14 cellular contexts compared by ENCODE assay signal in genomic region chr3:52150860-52151259, GRCh38. TPM values are rescaled to one million over a fixed set of nuclear protein-coding genes. Genes with fewer than 3 reads are reported as not detected.
DNase-seq lines count a peak whose midpoint lies in the region; ATAC-seq and TF ChIP-seq lines count a peak whose summit lies in the region.
"Had no signal": no experiment of that assay in that cellular context is flagged by ENCODE, and none has a peak within 500 bp of the region (broad histone marks: within the 10 kb centered on the region; RNA-seq: fewer than 3 reads in every experiment).

No MANE protein-coding gene starts in this region.

- peaks cover 6 to 27% (median 18%) of the 10 kb centered on the region in 6 donors for H3K4me1 ChIP-seq in spleen

- H3K27me3 Mint-ChIP-seq in natural killer cell treated with Interleukin-12 subunit alpha and Interleukin-12 subunit beta and Interleukin-15 and Interleukin-18, amount 100 ng/mL, for 72 hours = no peaks in the 10 kb centered on the region
- no peaks in the 10 kb centered on the region for H3K27me3 Mint-ChIP-seq in natural killer cell (ENCODE audit: low read depth in 2 of 2)
- H3K27me3 Mint-ChIP-seq: CD4-positive, CD25-positive, alpha-beta regulatory T cell; CD8-positive, alpha-beta memory T cell had no signal

- no peak for ATAC-seq in natural killer cell treated with Interleukin-12 subunit alpha and Interleukin-12 subunit beta and Interleukin-15 and Interleukin-18, amount 100 ng/mL, for 72 hours
- no peak for ATAC-seq in natural killer cell
- no peak for ATAC-seq in HG02798 (IDR thresholded peaks at IDR 0.05; ENCODE audit: poor library complexity, unreplicated experiment)

- no peak overlapping the region for H3K27ac Mint-ChIP-seq in natural killer cell treated with Interleukin-12 subunit alpha and Interleukin-12 subunit beta and Interleukin-15 and Interleukin-18, amount 100 ng/mL, for 72 hours
- H3K27ac Mint-ChIP-seq in natural killer cell = no peak overlapping the region
- H3K27ac Mint-ChIP-seq: CD4-positive, CD25-positive, alpha-beta regulatory T cell; CD8-positive, alpha-beta memory T cell; H9 had no signal

- no peaks in the 10 kb centered on the region for H3K9me3 ChIP-seq in spleen
- H3K9me3 ChIP-seq: BLaER1 treated with 17β-estradiol and CSF1 and Interleukin-3, amounts not matched to agents 10 nM and 100 nM; Caco-2 had no signal

- H3K27ac ChIP-seq in spleen (no peak overlapping the region), substantia nigra (ENCODE audit: low read depth, low read length, poor library complexity, severe bottlenecking) (no peak overlapping the region)
- H3K27ac ChIP-seq: HL-60 had no signal

- no peaks in the 10 kb centered on the region for H3K9me3 Mint-ChIP-seq in natural killer cell treated with Interleukin-12 subunit alpha and Interleukin-12 subunit beta and Interleukin-15 and Interleukin-18, amount 100 ng/mL, for 72 hours
- H3K9me3 Mint-ChIP-seq in natural killer cell = no peaks in the 10 kb centered on the region
- H3K9me3 Mint-ChIP-seq: CD4-positive, CD25-positive, alpha-beta regulatory T cell; CD8-positive, alpha-beta memory T cell; H9 had no signal

- no peaks in the 10 kb centered on the region for H3K27me3 ChIP-seq in spleen (replicated peaks in 1 of 7)
- H3K27me3 ChIP-seq: BLaER1 treated with 17β-estradiol and CSF1 and Interleukin-3, amounts not matched to agents 10 nM and 100 nM had no signal

- peak; percentile 22 for DNase-seq in natural killer cell treated with Interleukin-12 subunit alpha and Interleukin-12 subunit beta and Interleukin-15 and Interleukin-18, amount 100 ng/mL, for 72 hours (ENCODE audit: low spot score)
- DNase-seq in natural killer cell (no peak), islet precursor cell (peak; percentile 32), spleen (peak; percentile 32), NCI-H2196 (lab: John Stamatoyannopoulos, UW; ENCODE audit: unreplicated experiment) (no peak), substantia nigra (lab: John Stamatoyannopoulos, UW) (no peak)
- DNase-seq: 8988T; Caco-2; CD4-positive, CD25-positive, alpha-beta regulatory T cell; CD8-positive, alpha-beta memory T cell; H9 had no signal

- intact Hi-C loops in natural killer cell (cut with micrococcal nuclease) = no loop called here
- intact Hi-C loops in spleen (cut with DNase I; ENCODE audit: low total_unique reads) = no loop called here

- no peak overlapping the region for H3K4me3 Mint-ChIP-seq in natural killer cell treated with Interleukin-12 subunit alpha and Interleukin-12 subunit beta and Interleukin-15 and Interleukin-18, amount 100 ng/mL, for 72 hours
- H3K4me3 Mint-ChIP-seq in natural killer cell = no peak overlapping the region
- H3K4me3 Mint-ChIP-seq: CD8-positive, alpha-beta memory T cell; H9 had no signal

- no peak for TF ChIP-seq POLR2A in spleen (IDR thresholded peaks at IDR 0.05)

- H3K36me3 ChIP-seq in spleen = peaks cover 0 to 41% (median 0%) of the 10 kb centered on the region in 6 donors

- H3K4me1 Mint-ChIP-seq in natural killer cell treated with Interleukin-12 subunit alpha and Interleukin-12 subunit beta and Interleukin-15 and Interleukin-18, amount 100 ng/mL, for 72 hours (ENCODE audit: low read depth in 2 of 2) = peaks cover 11 to 12% of the 10 kb centered on the region in 2 donors
- peaks cover 10 to 14% of the 10 kb centered on the region in 2 donors for H3K4me1 Mint-ChIP-seq in natural killer cell

- WGBS in spleen, 5 donors = 86 to 98% (median 91%) methylated on average over 4 of the region's 4 CpGs

- no peaks in the 10 kb centered on the region for H3K36me3 Mint-ChIP-seq in natural killer cell treated with Interleukin-12 subunit alpha and Interleukin-12 subunit beta and Interleukin-15 and Interleukin-18, amount 100 ng/mL, for 72 hours
- no peaks in the 10 kb centered on the region for H3K36me3 Mint-ChIP-seq in natural killer cell
- H3K36me3 Mint-ChIP-seq: CD4-positive, CD25-positive, alpha-beta regulatory T cell had no signal

- H3K4me3 ChIP-seq in spleen = no peak overlapping the region
- H3K4me3 ChIP-seq: BLaER1 treated with 17β-estradiol and CSF1 and Interleukin-3, amounts not matched to agents 10 nM and 100 nM had no signal

- TF ChIP-seq CTCF in natural killer cell (IDR thresholded peaks at IDR 0.05) (no peak), spleen (IDR thresholded peaks at IDR 0.05 in 8 of 11, conservative IDR thresholded peaks at IDR 0.05 in 3 of 11) (no peak)

RNA-seq across cellular contexts. Expression of gene POC1A, which starts 3.4 kb away (rescaled TPM):
- total RNA-seq in natural killer cell treated with Interleukin-12 subunit alpha and Interleukin-12 subunit beta and Interleukin-15 and Interleukin-18, amount 100 ng/mL, for 72 hours = 10 to 100 TPM; 14.9 to 35.3 TPM
- total RNA-seq in natural killer cell (1 to 10 TPM; 1.3 to 2.6 (median 2.4) TPM), spleen (1 to 10 TPM; 1.6 to 4.4 (median 2.5) TPM)
- polyA plus RNA-seq in spleen = 1 to 10 TPM; 2.4 to 3.2 (median 3.2) TPM

RNA-seq across cellular contexts. Expression of gene ALAS1, which starts 47.1 kb away (rescaled TPM):
- total RNA-seq in natural killer cell treated with Interleukin-12 subunit alpha and Interleukin-12 subunit beta and Interleukin-15 and Interleukin-18, amount 100 ng/mL, for 72 hours = 100 to 1,000 TPM in 1 of 2 donors, 10 to 100 TPM in 1; 93.6 to 121 TPM
- total RNA-seq in natural killer cell (10 to 100 TPM; 17.0 to 34.5 (median 33.4) TPM), spleen (10 to 100 TPM; 25.3 to 40.8 (median 33.8) TPM)
- polyA plus RNA-seq in spleen = 10 to 100 TPM; 13.0 to 25.3 (median 15.4) TPM

Comparison
In these comparisons a context has a peak if more than half of its experiments do, and no peak if none do; other contexts are left out.
1. DNase-seq: peak in natural killer cell treated with Interleukin-12 subunit alpha and Interleukin-12 subunit beta and Interleukin-15 and Interleukin-18, amount 100 ng/mL, for 72 hours (single experiment), islet precursor cell (single experiment) and spleen (single experiment); none in natural killer cell (single experiment), NCI-H2196 (single experiment) and substantia nigra (0 of 49).